ENCODE assay signal across 2 cellular contexts in genomic region chr19:50607388-50607787, GRCh38.
TF ChIP-seq lines count a peak whose summit lies in the region.

No MANE protein-coding gene starts in this region.

TF ChIP-seq in SK-N-SH, 30 proteins besides CTCF, POLR2A, EP300 and RAD21 (continued from another document):
- TF ChIP-seq ZBTB33 (IDR thresholded peaks at IDR 0.05; ENCODE audit: borderline replicate concordance, low read depth) (no peak), FOSL2 (IDR thresholded peaks at IDR 0.05; ENCODE audit: borderline replicate concordance, low read depth) (no peak), NFIC (IDR thresholded peaks at IDR 0.05; ENCODE audit: borderline replicate concordance) (no peak), USF2 (IDR thresholded peaks at IDR 0.05; ENCODE audit: borderline replicate concordance, low read depth, low read length) (no peak), TCF12 (IDR thresholded peaks at IDR 0.05) (no peak), SMC3 (IDR thresholded peaks at IDR 0.05; ENCODE audit: low read depth, low read length) (no peak), MAX (IDR thresholded peaks at IDR 0.05; ENCODE audit: low read depth) (no peak), GABPA (IDR thresholded peaks at IDR 0.05; ENCODE audit: low read depth) (no peak), NRF1 (IDR thresholded peaks at IDR 0.05; ENCODE audit: low read depth, low read length) (no peak), RXRA (IDR thresholded peaks at IDR 0.05; ENCODE audit: borderline replicate concordance, low read depth) (no peak), USF1 (IDR thresholded peaks at IDR 0.05; ENCODE audit: borderline replicate concordance, low read depth) (no peak), GATA2 (CRISPR knock-in tag; IDR thresholded peaks at IDR 0.05) (no peak), FOXJ3 (CRISPR knock-in tag; IDR thresholded peaks at IDR 0.05) (no peak), IRF3 (IDR thresholded peaks at IDR 0.05; ENCODE audit: low read depth, low read length) (no peak), MXI1 (IDR thresholded peaks at IDR 0.05; ENCODE audit: low read depth, low read length) (no peak)

TF ChIP-seq in SK-N-SH treated with all-trans-retinoic acid at 6 μM for 48 hours, 23 proteins besides CTCF, POLR2A, EP300 and RAD21 (continued from another document):
- TF ChIP-seq CSRNP3 (CRISPR knock-in tag; IDR thresholded peaks at IDR 0.05) (no peak), TCF4 (CRISPR knock-in tag; IDR thresholded peaks at IDR 0.05; ENCODE audit: borderline replicate concordance) (no peak), PPARA (CRISPR knock-in tag; IDR thresholded peaks at IDR 0.05; ENCODE audit: borderline replicate concordance) (no peak), RARB (CRISPR knock-in tag; IDR thresholded peaks at IDR 0.05) (no peak), OSR1 (CRISPR knock-in tag; IDR thresholded peaks at IDR 0.05) (no peak), TOX (CRISPR knock-in tag; IDR thresholded peaks at IDR 0.05; ENCODE audit: borderline replicate concordance) (no peak), ZFP3 (CRISPR knock-in tag; IDR thresholded peaks at IDR 0.05) (no peak), SNAI2 (CRISPR knock-in tag; IDR thresholded peaks at IDR 0.05) (no peak), PATZ1 (CRISPR knock-in tag; IDR thresholded peaks at IDR 0.05; ENCODE audit: borderline replicate concordance) (no peak), CSDC2 (CRISPR knock-in tag; IDR thresholded peaks at IDR 0.05) (no peak)
TF ChIP-seq in SK-N-SH treated with all-trans-retinoic acid at 6 μM for 48 hours: peak in this region for 0.
